ENCODE assay signal across 16 cellular contexts in the genomic region with DNA sequence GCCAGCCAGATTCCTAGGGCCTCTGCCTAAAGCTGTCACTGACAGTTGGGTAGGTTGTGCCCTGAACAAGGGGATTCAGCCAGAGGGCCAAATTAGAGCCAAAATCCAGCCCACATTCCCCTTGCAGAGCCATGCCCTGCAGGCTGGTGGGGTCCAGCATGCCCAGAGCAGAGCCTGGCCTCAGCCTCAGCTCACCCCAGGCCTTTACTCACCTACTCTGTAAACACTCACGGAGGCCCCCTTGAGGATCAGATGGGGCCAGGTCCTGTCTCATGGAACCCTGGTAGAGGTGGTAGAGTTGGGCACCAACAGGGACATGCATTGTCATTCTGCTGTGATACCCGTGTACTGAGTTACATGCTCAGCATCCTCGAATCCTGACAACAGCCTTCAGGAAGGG.
DNase-seq lines count a peak whose midpoint lies in the region; ATAC-seq and TF ChIP-seq lines count a peak whose summit lies in the region.
"Had no signal": no experiment of that assay in that cellular context is flagged by ENCODE, and none has a peak within 500 bp of the region (broad histone marks: within the 10 kb centered on the region; RNA-seq: fewer than 3 reads in every experiment).

No MANE protein-coding gene starts in this region.

- peaks cover 19% of the 10 kb centered on the region for H3K4me1 Mint-ChIP-seq in WTC11

- H3K4me1 ChIP-seq in neuronal stem cell (ENCODE audit: control insufficient read depth in 2 of 2, insufficient read depth in 1 of 2, low read depth in 1 of 2, low read length in 2 of 2) (no peaks in the 10 kb centered on the region), ascending aorta (no peaks in the 10 kb centered on the region)
- H3K4me1 ChIP-seq: BE2C, HAP-1 had no signal

- H3K27ac ChIP-seq in neuronal stem cell (replicated peaks; ENCODE audit: low read length) (no peak overlapping the region), ascending aorta (no peak overlapping the region)
- H3K27ac ChIP-seq: C4-2B, HL-60 had no signal

- no peaks in the 10 kb centered on the region for H3K9me3 Mint-ChIP-seq in WTC11
- H3K9me3 Mint-ChIP-seq: CD4-positive, alpha-beta memory T cell had no signal

- DNase-seq in GM12864 (ENCODE audit: low read depth): no peak
- DNase-seq in H7: peak; percentile 79
- no peak for DNase-seq in WTC11 (ENCODE audit: low spot score)
- no peak for DNase-seq in neuronal stem cell (ENCODE audit: low spot score)
- DNase-seq in effector CD4-positive, alpha-beta T cell: no peak
- DNase-seq in ascending aorta (ENCODE audit: low spot score in 2 of 2): no peak
- DNase-seq: BE2C; CD4-positive, alpha-beta memory T cell; DND-41; GF-D8 had no signal

- no CpG with 5 or more reads among the region's 3 CpGs for WGBS in neuronal stem cell (ENCODE audit: extremely low coverage in 2 of 2, insufficient read length in 2 of 2, insufficient replicate concordance in 1 of 2), 2 donors

- H3K9ac ChIP-seq in neuronal stem cell (ENCODE audit: low read depth, low read length, poor library complexity): no peak overlapping the region

- H3K4me2 ChIP-seq in neuronal stem cell (ENCODE audit: insufficient read depth, low read length, poor library complexity, severe bottlenecking): no peak overlapping the region

- peaks cover 63% of the 10 kb centered on the region for H3K27me3 Mint-ChIP-seq in WTC11 (ENCODE audit: low read depth)

- POLR2A ChIA-PET in WTC11 (lab: Charles Lee): no interaction called here

- H2BK120ac ChIP-seq in neuronal stem cell (ENCODE audit: low read depth, low read length): no peak overlapping the region

- no peak overlapping the region for H2BK5ac ChIP-seq in neuronal stem cell (ENCODE audit: low read length)

- no peak overlapping the region for H2AFZ ChIP-seq in neuronal stem cell (ENCODE audit: low read length)

- ATAC-seq in WTC11 (peak; percentile 55), HG03457 (IDR thresholded peaks at IDR 0.05; ENCODE audit: unreplicated experiment) (no peak)
- ATAC-seq: GM12878, K562 had no signal

- H3K9me3 ChIP-seq in neuronal stem cell (replicated peaks in 1 of 2; ENCODE audit: control insufficient read depth in 2 of 2, insufficient read depth in 1 of 2, low read depth in 1 of 2, low read length in 2 of 2): no peaks in the 10 kb centered on the region
- no peaks in the 10 kb centered on the region for H3K9me3 ChIP-seq in ascending aorta
- H3K9me3 ChIP-seq: BE2C, HAP-1 had no signal

- H3K27me3 ChIP-seq in H7 (ENCODE audit: control insufficient read depth, insufficient read depth, low read length) (peaks cover 20% of the 10 kb centered on the region), neuronal stem cell (ENCODE audit: control insufficient read depth in 3 of 3, insufficient read depth in 3 of 3, low read depth in 1 of 3, low read length in 3 of 3) (peaks cover 8 to 88% (median 64%) of the 10 kb centered on the region in 3 experiments), ascending aorta (no peaks in the 10 kb centered on the region)

- no peaks in the 10 kb centered on the region for H3K36me3 Mint-ChIP-seq in WTC11
- H3K36me3 Mint-ChIP-seq: CD4-positive, alpha-beta memory T cell had no signal

- no peaks in the 10 kb centered on the region for H3K36me3 ChIP-seq in H7 (replicated peaks; ENCODE audit: control insufficient read depth, insufficient read depth, low read length)
- no peaks in the 10 kb centered on the region for H3K36me3 ChIP-seq in neuronal stem cell (replicated peaks in 1 of 2; ENCODE audit: control insufficient read depth in 2 of 2, insufficient read depth in 2 of 2, low read length in 2 of 2)
- H3K36me3 ChIP-seq in ascending aorta: no peaks in the 10 kb centered on the region
- H3K36me3 ChIP-seq: BE2C, HAP-1 had no signal

- no peak overlapping the region for H3K4me3 Mint-ChIP-seq in WTC11
- H3K4me3 Mint-ChIP-seq: CD4-positive, alpha-beta memory T cell had no signal

- no peak overlapping the region for H3K18ac ChIP-seq in neuronal stem cell (ENCODE audit: low read length)

- intact Hi-C loops in ascending aorta (cut with DNase I): no loop called here

- H3K4me3 ChIP-seq in GM12864 (ENCODE audit: low read depth, low read length) (no peak overlapping the region), H7 (ENCODE audit: insufficient read depth, low read depth, low read length) (no peak overlapping the region), neuronal stem cell (ENCODE audit: low read length in 2 of 2) (peak overlapping the region in 1 of 2 donors; percentile 10), ascending aorta (no peak overlapping the region)
- H3K4me3 ChIP-seq: GM12878, HAP-1, K562 had no signal

- no peak overlapping the region for H2BK15ac ChIP-seq in neuronal stem cell (ENCODE audit: low read length)

- no peak overlapping the region for H3K14ac ChIP-seq in neuronal stem cell (ENCODE audit: low read length)

- peak; percentile 3 for TF ChIP-seq CTCF in GM12864 (IDR thresholded peaks at IDR 0.05; ENCODE audit: low read depth, low read length, missing control alignments)
- TF ChIP-seq CTCF in WTC11 (IDR thresholded peaks at IDR 0.05): no peak
- TF ChIP-seq CTCF in ascending aorta (IDR thresholded peaks at IDR 0.05): no peak

- CTCF ChIA-PET in WTC11 (lab: Charles Lee): interaction anchor here (0.6 to 4.4 kb wide), 18 partner anchors 10 to 187 kb away, joined by 3 to 93 read pairs (median 16); a partner anchor contains a TSS

- H4K91ac ChIP-seq in neuronal stem cell (ENCODE audit: low read depth, low read length, poor library complexity): no peak overlapping the region

- no peak overlapping the region for H2BK12ac ChIP-seq in neuronal stem cell (ENCODE audit: low read length)

- no peak overlapping the region for H3K27ac Mint-ChIP-seq in WTC11
- H3K27ac Mint-ChIP-seq: CD4-positive, alpha-beta memory T cell had no signal

- peak overlapping the region; percentile 40 for H2AK5ac ChIP-seq in neuronal stem cell (ENCODE audit: low read depth, low read length)

- H3K23ac ChIP-seq in neuronal stem cell (ENCODE audit: low read depth, low read length, poor library complexity): no peak overlapping the region

- no peaks in the 10 kb centered on the region for H3K79me1 ChIP-seq in neuronal stem cell (ENCODE audit: low read depth, low read length)

- no peak overlapping the region for H3K4ac ChIP-seq in neuronal stem cell (ENCODE audit: low read length)

- H4K8ac ChIP-seq in neuronal stem cell (ENCODE audit: low read depth, low read length): no peak overlapping the region

TF ChIP-seq in WTC11, 78 proteins besides CTCF, POLR2A, EP300 and RAD21:
- TF ChIP-seq, protein P1, sequence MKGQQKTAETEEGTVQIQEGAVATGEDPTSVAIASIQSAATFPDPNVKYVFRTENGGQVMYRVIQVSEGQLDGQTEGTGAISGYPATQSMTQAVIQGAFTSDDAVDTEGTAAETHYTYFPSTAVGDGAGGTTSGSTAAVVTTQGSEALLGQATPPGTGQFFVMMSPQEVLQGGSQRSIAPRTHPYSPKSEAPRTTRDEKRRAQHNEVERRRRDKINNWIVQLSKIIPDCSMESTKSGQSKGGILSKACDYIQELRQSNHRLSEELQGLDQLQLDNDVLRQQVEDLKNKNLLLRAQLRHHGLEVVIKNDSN (CRISPR knock-in tag; IDR thresholded peaks at IDR 0.05): no peak
- TF ChIP-seq ZNF671 (CRISPR knock-in tag; IDR thresholded peaks at IDR 0.05) (no peak), FOXK1 (CRISPR knock-in tag; IDR thresholded peaks at IDR 0.05) (no peak), TEAD1 (CRISPR knock-in tag; IDR thresholded peaks at IDR 0.05) (no peak), ZNF263 (CRISPR knock-in tag; IDR thresholded peaks at IDR 0.05; ENCODE audit: low read depth) (no peak), ZNF317 (CRISPR knock-in tag; IDR thresholded peaks at IDR 0.05; ENCODE audit: borderline replicate concordance, low read depth) (no peak)
